In the genomic region with DNA sequence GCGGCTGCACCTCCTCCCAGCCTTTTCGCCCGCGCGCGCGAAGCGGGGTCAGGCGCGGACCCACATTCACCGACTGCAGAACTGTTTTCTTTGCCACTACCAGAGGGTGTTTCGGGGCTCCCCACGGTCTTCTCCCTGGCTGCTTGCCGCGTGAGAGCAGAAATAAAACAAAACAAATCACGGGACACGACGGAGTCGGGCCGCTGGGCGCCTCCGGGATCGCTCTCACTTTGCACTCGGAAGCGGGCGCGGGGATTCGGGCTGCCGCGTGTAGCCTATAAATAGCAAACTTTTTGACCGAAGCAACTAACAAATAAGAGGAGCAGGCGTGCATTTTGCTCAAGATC, we compare ENCODE assay signal across 8 cellular contexts.
DNase-seq lines count a peak whose midpoint lies in the region; ATAC-seq lines count a peak whose summit lies in the region.

No MANE protein-coding gene starts in this region.

- DNase-seq in NCI-H526 treated with DMSO at 0.1 percent for 48 hours (lab: John Stamatoyannopoulos, UW): peak; percentile 33
- DNase-seq in glomerular visceral epithelial cell (ENCODE audit: extremely low spot score): peak; percentile 32
- peak; percentile 86 for DNase-seq in retina
- no peak for DNase-seq in epidermal melanocyte (ENCODE audit: insufficient read length, low spot score)
- DNase-seq in activated effector memory CD4-positive, alpha-beta T cell treated with anti-CD3 and anti-CD28 coated beads, Interleukin-2, amount 50 U/mL, for 16 hours: no peak
- no peak for DNase-seq in T-cell

- H3K27me3 Mint-ChIP-seq in T-cell: peaks cover 58 to 76% of the 10 kb centered on the region in 2 donors

- H3K4me3 Mint-ChIP-seq in T-cell: no peak overlapping the region

- peaks cover 0 to 6% (median 0%) of the 10 kb centered on the region in 3 donors for H3K9me3 Mint-ChIP-seq in T-cell

- POLR2A ChIA-PET in T-cell (lab: Charles Lee): no interaction called here

- no peak overlapping the region for H3K27ac Mint-ChIP-seq in T-cell

- H3K4me1 Mint-ChIP-seq in T-cell: no peaks in the 10 kb centered on the region

- no peaks in the 10 kb centered on the region for H3K36me3 Mint-ChIP-seq in T-cell

- ATAC-seq in GM18907 (IDR thresholded peaks at IDR 0.05; ENCODE audit: unreplicated experiment) (peak; percentile 18), T-cell (replicated peaks in 1 of 4) (no peak), GM21786 (IDR thresholded peaks at IDR 0.05; ENCODE audit: unreplicated experiment) (no peak)

- CTCF ChIA-PET in T-cell (lab: Charles Lee): no interaction called here

Comparison
In these comparisons a context has a peak if more than half of its experiments do, and no peak if none do; other contexts are left out.
1. DNase-seq: peak in NCI-H526 treated with DMSO at 0.1 percent for 48 hours (single experiment), glomerular visceral epithelial cell (single experiment) and retina (single experiment); none in epidermal melanocyte (single experiment), activated effector memory CD4-positive, alpha-beta T cell treated with anti-CD3 and anti-CD28 coated beads, Interleukin-2, amount 50 U/mL, for 16 hours (single experiment) and T-cell (0 of 34).